ENCODE assay signal across 27 cellular contexts in genomic region chr4:102246416-102246815, GRCh38.
"Had no signal": no experiment of that assay in that cellular context is flagged by ENCODE, and none has a peak within 500 bp of the region (broad histone marks: within the 10 kb centered on the region; RNA-seq: fewer than 3 reads in every experiment).

No MANE protein-coding gene starts in this region.

- H3K9me3 ChIP-seq: SJCRH30 had no signal

- H3K27me3 ChIP-seq: SJCRH30 had no signal

- H3K27ac Mint-ChIP-seq: activated CD4-positive, alpha-beta T cell treated with anti-CD3 and anti-CD28 coated beads, Interleukin-2, amount 10 ng/mL, durations not matched to agents 24 days and 14 days; activated CD8-positive, alpha-beta T cell treated with anti-CD3 and anti-CD28 coated beads for 36 hours; activated naive CD8-positive, alpha-beta T cell treated with anti-CD3 and anti-CD28 coated beads for 36 hours; activated T-cell treated with anti-CD3 and anti-CD28 coated beads, Interleukin-2, amount 50 U/mL, for 72 hours; activated T-helper 17 cell treated with anti-CD3 and anti-CD28 coated beads, Interleukin-2, amount 50 U/mL, for 72 hours had no signal

- ATAC-seq: activated CD8-positive, alpha-beta T cell treated with anti-CD3 and anti-CD28 coated beads for 36 hours; activated T-cell treated with anti-CD3 and anti-CD28 coated beads, Interleukin-2, amount 50 U/mL, for 72 hours; activated T-helper 17 cell treated with anti-CD3 and anti-CD28 coated beads, Interleukin-2, amount 50 U/mL, for 72 hours; Right ventricle myocardium inferior had no signal

- H3K4me1 Mint-ChIP-seq: activated CD4-positive, alpha-beta T cell treated with anti-CD3 and anti-CD28 coated beads, Interleukin-2, amount 10 ng/mL, durations not matched to agents 24 days and 14 days; activated T-helper 17 cell treated with anti-CD3 and anti-CD28 coated beads, Interleukin-2, amount 50 U/mL, for 72 hours had no signal

- H3K4me3 ChIP-seq: SJCRH30, SK-N-MC had no signal

- H3K9me3 Mint-ChIP-seq: activated CD4-positive, alpha-beta T cell treated with anti-CD3 and anti-CD28 coated beads, Interleukin-2, amount 10 ng/mL, durations not matched to agents 24 days and 14 days; activated CD8-positive, alpha-beta T cell treated with anti-CD3 and anti-CD28 coated beads for 36 hours; activated naive CD8-positive, alpha-beta T cell treated with anti-CD3 and anti-CD28 coated beads for 36 hours had no signal

- DNase-seq: activated CD4-positive, alpha-beta T cell treated with anti-CD3 and anti-CD28 coated beads, Interleukin-2, amount 10 ng/mL, durations not matched to agents 24 days and 14 days; activated CD4-positive, alpha-beta T cell treated with anti-CD3 and anti-CD28 coated beads, Interleukin-2, amount 50 U/mL, for 4 hours; activated CD8-positive, alpha-beta T cell treated with anti-CD3 and anti-CD28 coated beads for 36 hours; activated effector memory CD4-positive, alpha-beta T cell treated with anti-CD3 and anti-CD28 coated beads, Interleukin-2, amount 50 U/mL, for 16 hours; activated naive CD4-positive, alpha-beta T cell; activated naive CD4-positive, alpha-beta T cell treated with anti-CD3 and anti-CD28 coated beads, Interleukin-2, amount 50 U/mL, for 16 hours; activated naive CD8-positive, alpha-beta T cell treated with anti-CD3 and anti-CD28 coated beads for 36 hours; activated T-cell treated with anti-CD3 and anti-CD28 coated beads, Interleukin-2, amount 50 U/mL, for 1 hour; activated T-cell treated with anti-CD3 and anti-CD28 coated beads, Interleukin-2, amount 50 U/mL, for 72 hours; amniotic stem cell; aorta; caudate nucleus; cerebellar nuclear complex; NCI-H1048; NCI-H1105 treated with DMSO at 0.1 percent for 48 hours; NCI-H1436; NCI-H1694; NCI-H1930; NCI-H2081 treated with DMSO at 0.1 percent for 48 hours; NCI-H345; NCI-H524 treated with DMSO at 0.1 percent for 48 hours; SJCRH30; T1000 had no signal

- H3K27ac ChIP-seq: RWPE1, SJCRH30, SK-N-MC had no signal

- H3K36me3 Mint-ChIP-seq: activated naive CD8-positive, alpha-beta T cell treated with anti-CD3 and anti-CD28 coated beads for 36 hours had no signal

- H3K27me3 Mint-ChIP-seq: activated CD4-positive, alpha-beta T cell treated with anti-CD3 and anti-CD28 coated beads, Interleukin-2, amount 10 ng/mL, durations not matched to agents 24 days and 14 days had no signal

- H3K4me3 Mint-ChIP-seq: activated CD4-positive, alpha-beta T cell treated with anti-CD3 and anti-CD28 coated beads, Interleukin-2, amount 10 ng/mL, durations not matched to agents 24 days and 14 days; activated CD8-positive, alpha-beta T cell treated with anti-CD3 and anti-CD28 coated beads for 36 hours; activated naive CD8-positive, alpha-beta T cell treated with anti-CD3 and anti-CD28 coated beads for 36 hours; activated T-cell treated with anti-CD3 and anti-CD28 coated beads, Interleukin-2, amount 50 U/mL, for 72 hours; activated T-helper 17 cell treated with anti-CD3 and anti-CD28 coated beads, Interleukin-2, amount 50 U/mL, for 72 hours had no signal

- H3K4me1 ChIP-seq: SJCRH30 had no signal

- H3K36me3 ChIP-seq: SJCRH30 had no signal
